Comparison of ENCODE assay signal across 10 cellular contexts in the genomic region with DNA sequence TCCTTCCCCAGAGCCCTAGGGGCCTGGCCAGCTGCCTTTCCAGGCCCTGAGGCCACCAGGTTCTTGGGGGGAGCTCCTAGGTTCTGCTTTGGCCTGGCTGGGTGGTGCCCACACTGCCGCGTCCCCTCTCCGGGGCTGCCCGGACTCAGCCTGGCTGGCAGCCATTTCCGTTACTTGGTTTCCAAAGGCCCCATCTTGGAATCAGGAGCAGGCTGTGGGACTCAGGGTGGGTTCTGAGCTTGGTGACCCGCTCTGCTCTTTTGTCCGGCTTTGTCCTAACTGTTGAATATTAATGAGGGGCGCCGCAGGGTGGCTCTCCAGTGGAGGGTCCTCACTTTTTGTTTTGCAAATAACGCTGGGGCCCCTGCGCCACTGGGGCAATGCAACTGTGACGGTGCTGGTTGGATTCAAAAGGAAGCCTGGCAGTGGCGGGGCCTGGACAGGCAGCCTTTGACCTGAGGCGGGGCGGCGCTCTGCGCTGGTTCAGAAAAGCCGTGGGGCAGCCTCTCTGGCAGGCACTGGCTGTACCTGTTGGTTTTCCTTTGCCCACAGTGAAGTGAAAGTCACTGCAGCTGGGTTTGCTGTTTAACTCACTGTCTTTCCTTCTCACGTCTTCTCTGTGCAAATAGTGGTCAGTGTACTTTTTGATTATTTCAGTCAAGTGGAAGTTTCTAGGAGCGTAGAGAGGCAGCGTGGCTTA. TPM values are rescaled to one million over a fixed set of nuclear protein-coding genes. Genes with fewer than 3 reads are reported as not detected.
DNase-seq lines count a peak whose midpoint lies in the region; ATAC-seq and TF ChIP-seq lines count a peak whose summit lies in the region.
"Had no signal": no experiment of that assay in that cellular context is flagged by ENCODE, and none has a peak within 500 bp of the region (broad histone marks: within the 10 kb centered on the region; RNA-seq: fewer than 3 reads in every experiment).

No MANE protein-coding gene starts in this region.

- H2BK15ac ChIP-seq in mesendoderm (replicated peaks; ENCODE audit: low read depth), result no peak overlapping the region

- no peak overlapping the region for H3K4me2 ChIP-seq in mesendoderm (ENCODE audit: low read length)

- intact Hi-C loops in activated naive CD4-positive, alpha-beta T cell treated with anti-CD3 and anti-CD28 coated beads for 36 hours (cut with micrococcal nuclease), result no loop called here

- no peak for TF ChIP-seq EP300 in tibial nerve (IDR thresholded peaks at IDR 0.05)

- ATAC-seq in esophagus mucosa (peak; percentile 14), HG03175 (IDR thresholded peaks at IDR 0.05; ENCODE audit: unreplicated experiment) (no peak)

- peaks cover 83% of the 10 kb centered on the region for H3K4me1 Mint-ChIP-seq in activated naive CD4-positive, alpha-beta T cell treated with anti-CD3 and anti-CD28 coated beads for 36 hours (ENCODE audit: low read depth)

- H3K4me3 Mint-ChIP-seq in activated naive CD4-positive, alpha-beta T cell treated with anti-CD3 and anti-CD28 coated beads for 36 hours, result no peak overlapping the region

- no peak overlapping the region for H2BK120ac ChIP-seq in mesendoderm (ENCODE audit: low read depth, low read length)

- H3K79me1 ChIP-seq in mesendoderm (ENCODE audit: low read length), result peaks cover 28% of the 10 kb centered on the region

- H3K56ac ChIP-seq in mesendoderm (ENCODE audit: low read length), result peak overlapping the region; percentile 78

- no peak overlapping the region for H4K5ac ChIP-seq in mesendoderm (ENCODE audit: low read length)

- no peak overlapping the region for H4K8ac ChIP-seq in mesendoderm (ENCODE audit: low read depth, low read length)

- DNase-seq in activated naive CD4-positive, alpha-beta T cell treated with anti-CD3 and anti-CD28 coated beads for 36 hours, result no peak
- DNase-seq in activated naive CD4-positive, alpha-beta T cell treated with Interleukin-2 at 50 U/mL for 16 hours, result no peak
- peak; percentile 63 for DNase-seq in mesendoderm
- no peak for DNase-seq in tibial nerve (ENCODE audit: low spot score in 2 of 2)
- DNase-seq in occipital lobe (lab: John Stamatoyannopoulos, UW), result no peak
- no peak for DNase-seq in ACHN
- DNase-seq: NCI-H510A treated with DMSO at 0.1 percent for 48 hours; stimulated activated CD4-positive, alpha-beta T cell treated with anti-CD3 and anti-CD28 coated beads, Interleukin-1b, Interleukin-23, amount 100 ng/mL, for 48 hours had no signal

- H3K4me3 ChIP-seq in mesendoderm (ENCODE audit: low read length), result no peak overlapping the region
- no peak overlapping the region for H3K4me3 ChIP-seq in tibial nerve

- H3K27ac ChIP-seq in mesendoderm (ENCODE audit: low read depth, low read length), result peak overlapping the region; percentile 68
- H3K27ac ChIP-seq in tibial nerve, result peak overlapping the region; percentile 9 to 56 (median 38)

- in situ Hi-C loops in ACHN (cut with HindIII; ENCODE audit: low pct_ligation_motif_present, low pct_unique_long_range_greater_than_20kb, low sequenced_read_pairs), result no loop called here

- H3K9ac ChIP-seq in mesendoderm (ENCODE audit: low read length), result peak overlapping the region; percentile 50

- H3K27ac Mint-ChIP-seq in activated naive CD4-positive, alpha-beta T cell treated with anti-CD3 and anti-CD28 coated beads for 36 hours, result peak overlapping the region; percentile 25

- H3K4ac ChIP-seq in mesendoderm (ENCODE audit: low read depth, low read length), result no peak overlapping the region

- H3K23ac ChIP-seq in mesendoderm (ENCODE audit: low read length), result peak overlapping the region; percentile 30

- H3K27me3 ChIP-seq in mesendoderm (ENCODE audit: insufficient read depth, low read length, poor library complexity) (no peaks in the 10 kb centered on the region), tibial nerve (no peaks in the 10 kb centered on the region)

- no peaks in the 10 kb centered on the region for H3K27me3 Mint-ChIP-seq in activated naive CD4-positive, alpha-beta T cell treated with anti-CD3 and anti-CD28 coated beads for 36 hours (ENCODE audit: low read depth)

- CTCF ChIA-PET in activated naive CD4-positive, alpha-beta T cell treated with anti-CD3 and anti-CD28 coated beads for 36 hours (lab: Charles Lee), result no interaction called here

- no peaks in the 10 kb centered on the region for H3K9me3 Mint-ChIP-seq in activated naive CD4-positive, alpha-beta T cell treated with anti-CD3 and anti-CD28 coated beads for 36 hours

- no peaks in the 10 kb centered on the region for H3K9me3 ChIP-seq in tibial nerve

- H2AK5ac ChIP-seq in mesendoderm (ENCODE audit: low read length), result no peak overlapping the region

- peaks cover 14% of the 10 kb centered on the region for H3K4me1 ChIP-seq in mesendoderm (ENCODE audit: control insufficient read depth, low read depth, low read length)
- peaks cover 2 to 95% (median 70%) of the 10 kb centered on the region in 4 donors for H3K4me1 ChIP-seq in tibial nerve

- WGBS in mesendoderm (ENCODE audit: extremely low coverage, insufficient coverage, low lambda C conversion rate), result no CpG with 5 or more reads among the region's 21 CpGs
- 51 to 56% methylated on average over 19 to 20 of the region's 21 CpGs for WGBS in tibial nerve, 2 donors

- TF ChIP-seq POLR2A in tibial nerve (IDR thresholded peaks at IDR 0.05), result no peak

- H3K36me3 ChIP-seq in mesendoderm (ENCODE audit: control insufficient read depth, insufficient read depth, low read length) (no peaks in the 10 kb centered on the region), tibial nerve (peaks cover 0 to 3% (median 0%) of the 10 kb centered on the region in 3 donors)

- peak overlapping the region; percentile 3 for H3K18ac ChIP-seq in mesendoderm (ENCODE audit: low read length)

- H2BK5ac ChIP-seq in mesendoderm (ENCODE audit: low read length), result no peak overlapping the region

- H3K36me3 Mint-ChIP-seq in activated naive CD4-positive, alpha-beta T cell treated with anti-CD3 and anti-CD28 coated beads for 36 hours (ENCODE audit: low read depth), result peaks cover 18% of the 10 kb centered on the region

- TF ChIP-seq CTCF in tibial nerve (IDR thresholded peaks at IDR 0.05), result no peak

- H3K79me2 ChIP-seq in mesendoderm (ENCODE audit: control insufficient read depth, insufficient read depth, low read length), result peaks cover 89% of the 10 kb centered on the region

RNA-seq across cellular contexts. Expression of gene SKI, which starts 20.2 kb away (rescaled TPM):
- 10 to 100 TPM; 25.5 to 26.3 TPM for total RNA-seq in activated naive CD4-positive, alpha-beta T cell treated with anti-CD3 and anti-CD28 coated beads for 36 hours
- 21.6 TPM for total RNA-seq in esophagus mucosa
- 48.1 TPM for polyA plus RNA-seq in mesendoderm (2013, experiment 1 of 2)
- 51.1 TPM for polyA plus RNA-seq in mesendoderm (2013, experiment 2 of 2)
- 100 to 1,000 TPM in 1 of 4 donors, 10 to 100 TPM in 3; 62.8 to 100 (median 72.2) TPM for total RNA-seq in tibial nerve
- total RNA-seq in occipital lobe, result 19.3 TPM

RNA-seq across cellular contexts. Expression of gene FAAP20, which starts 53.7 kb away (rescaled TPM):
- 10 to 100 TPM; 48.2 to 54.4 TPM for total RNA-seq in activated naive CD4-positive, alpha-beta T cell treated with anti-CD3 and anti-CD28 coated beads for 36 hours
- total RNA-seq in esophagus mucosa (36.5 TPM), tibial nerve (10 to 100 TPM; 32.8 to 60.9 (median 47.3) TPM), occipital lobe (20.3 TPM)
- 85.8 TPM for polyA plus RNA-seq in mesendoderm (2013, experiment 1 of 2)
- polyA plus RNA-seq in mesendoderm (2013, experiment 2 of 2), result 84.4 TPM
